In the genomic region with DNA sequence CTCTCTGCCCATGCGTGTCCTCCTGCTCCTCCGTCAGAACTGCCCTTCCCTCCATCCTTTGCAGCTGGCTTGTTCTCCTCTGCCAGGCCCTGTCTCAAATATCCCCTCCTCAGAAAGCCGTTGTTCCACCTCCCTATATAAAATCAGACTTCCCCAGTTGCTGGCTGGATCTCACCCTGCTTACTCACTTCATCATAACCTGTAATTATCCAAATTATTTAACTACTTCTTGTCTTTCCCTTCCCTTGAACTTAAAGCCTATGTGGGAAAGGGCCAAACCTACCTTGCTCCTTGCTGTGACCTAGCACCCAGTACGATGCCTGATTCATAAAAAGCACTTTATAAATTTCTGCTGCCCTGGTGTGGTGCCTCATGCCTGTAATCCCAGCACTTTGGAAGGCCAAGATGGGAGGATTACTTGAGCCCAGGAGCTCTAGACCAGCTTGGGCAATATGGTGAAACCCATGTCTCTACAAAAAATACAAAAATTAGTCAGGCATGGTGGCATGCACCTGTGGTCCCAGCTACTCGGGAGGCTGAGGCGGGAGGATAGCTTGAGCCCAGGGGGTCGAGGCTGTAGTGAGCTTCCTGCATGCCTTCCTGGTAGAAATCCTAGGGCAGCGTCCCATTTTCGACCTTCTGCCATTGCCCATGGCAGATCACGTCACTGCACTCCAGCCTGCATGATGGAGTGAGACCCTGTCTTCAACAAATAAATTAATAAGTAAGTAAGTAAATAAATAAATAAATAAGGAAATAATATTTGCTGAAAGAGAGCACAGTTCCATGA, we compare ENCODE assay signal across 23 cellular contexts. TPM values are rescaled to one million over a fixed set of nuclear protein-coding genes. Genes with fewer than 3 reads are reported as not detected.
DNase-seq lines count a peak whose midpoint lies in the region; ATAC-seq, FAIRE-seq and TF ChIP-seq lines count a peak whose summit lies in the region.
"Had no signal": no experiment of that assay in that cellular context is flagged by ENCODE, and none has a peak within 500 bp of the region (broad histone marks: within the 10 kb centered on the region; RNA-seq: fewer than 3 reads in every experiment).

No MANE protein-coding gene starts in this region.

- peak overlapping the region; percentile 59 for H3K14ac ChIP-seq in neuronal stem cell (ENCODE audit: low read length)

- FAIRE-seq in urothelium cell line (lab: Jason Lieb, UNC): peak; percentile 77
- FAIRE-seq: A549, G401.6, GM12892, H54 had no signal

- H3K36me3 Mint-ChIP-seq in endodermal cell (ENCODE audit: low read depth): no peaks in the 10 kb centered on the region
- H3K36me3 Mint-ChIP-seq in glutamatergic neuron (ENCODE audit: unreplicated experiment): peaks cover 22% of the 10 kb centered on the region
- H3K36me3 Mint-ChIP-seq in CD8-positive, alpha-beta T cell: no peaks in the 10 kb centered on the region
- H3K36me3 Mint-ChIP-seq: CD14-positive monocyte had no signal

- H3K27ac ChIP-seq in endodermal cell (ENCODE audit: low read depth, low read length) (no peak overlapping the region), neuronal stem cell (replicated peaks; ENCODE audit: low read length) (no peak overlapping the region)
- no peak overlapping the region for H3K27ac ChIP-seq in CD8-positive, alpha-beta T cell (ENCODE audit: low read depth, low read length)
- H3K27ac ChIP-seq: A549; BLaER1 treated with 17β-estradiol and CSF1 and Interleukin-3, amounts not matched to agents 10 nM and 100 nM had no signal

- H2BK12ac ChIP-seq in neuronal stem cell (ENCODE audit: low read length): no peak overlapping the region

- no peak overlapping the region for H3K18ac ChIP-seq in neuronal stem cell (ENCODE audit: low read length)

- no peak overlapping the region for H4K91ac ChIP-seq in neuronal stem cell (ENCODE audit: low read depth, low read length, poor library complexity)

- ATAC-seq in HG02852 (IDR thresholded peaks at IDR 0.05; ENCODE audit: unreplicated experiment): no peak
- ATAC-seq in CD8-positive, alpha-beta T cell: no peak
- ATAC-seq: A549 had no signal

- peaks cover 7% of the 10 kb centered on the region for H3K27me3 Mint-ChIP-seq in endodermal cell (ENCODE audit: insufficient read depth)
- peaks cover 4% of the 10 kb centered on the region for H3K27me3 Mint-ChIP-seq in glutamatergic neuron (ENCODE audit: unreplicated experiment)
- H3K27me3 Mint-ChIP-seq in CD8-positive, alpha-beta T cell (ENCODE audit: low read depth): no peaks in the 10 kb centered on the region

- no peak overlapping the region for H3K4me3 Mint-ChIP-seq in endodermal cell
- H3K4me3 Mint-ChIP-seq in glutamatergic neuron (ENCODE audit: unreplicated experiment): no peak overlapping the region
- H3K4me3 Mint-ChIP-seq in CD8-positive, alpha-beta T cell: no peak overlapping the region
- H3K4me3 Mint-ChIP-seq: CD14-positive monocyte; CD4-positive, alpha-beta T cell had no signal

- WGBS in endodermal cell (ENCODE audit: insufficient coverage in 1 of 2, insufficient read length in 1 of 2), 2 experiments: 87 to 97% methylated on average over 6 to 9 of the region's 10 CpGs
- no CpG with 5 or more reads among the region's 10 CpGs for WGBS in neuronal stem cell (ENCODE audit: extremely low coverage in 2 of 2, insufficient read length in 2 of 2, insufficient replicate concordance in 1 of 2), 2 donors

- no peaks in the 10 kb centered on the region for H3K79me1 ChIP-seq in neuronal stem cell (ENCODE audit: low read depth, low read length)

- H4K8ac ChIP-seq in neuronal stem cell (ENCODE audit: low read depth, low read length): no peak overlapping the region

- H3K27ac Mint-ChIP-seq in endodermal cell: no peak overlapping the region
- no peak overlapping the region for H3K27ac Mint-ChIP-seq in glutamatergic neuron (ENCODE audit: unreplicated experiment)
- H3K27ac Mint-ChIP-seq in CD8-positive, alpha-beta T cell: no peak overlapping the region
- H3K27ac Mint-ChIP-seq: CD14-positive monocyte; CD4-positive, alpha-beta T cell had no signal

- H3K36me3 ChIP-seq in endodermal cell (ENCODE audit: control insufficient read depth, insufficient read depth, low read length) (no peaks in the 10 kb centered on the region), neuronal stem cell (replicated peaks in 1 of 2; ENCODE audit: control insufficient read depth in 2 of 2, insufficient read depth in 2 of 2, low read length in 2 of 2) (no peaks in the 10 kb centered on the region)
- no peaks in the 10 kb centered on the region for H3K36me3 ChIP-seq in CD8-positive, alpha-beta T cell (ENCODE audit: insufficient read depth, low read length)
- H3K36me3 ChIP-seq: BE2C; BLaER1 treated with 17β-estradiol and CSF1 and Interleukin-3, amounts not matched to agents 10 nM and 100 nM had no signal

- no peaks in the 10 kb centered on the region for H3K9me3 ChIP-seq in endodermal cell (ENCODE audit: control insufficient read depth, low read length)
- no peaks in the 10 kb centered on the region for H3K9me3 ChIP-seq in neuronal stem cell (replicated peaks in 1 of 2; ENCODE audit: control insufficient read depth in 2 of 2, insufficient read depth in 1 of 2, low read depth in 1 of 2, low read length in 2 of 2)
- no peaks in the 10 kb centered on the region for H3K9me3 ChIP-seq in CD8-positive, alpha-beta T cell (ENCODE audit: low read length)
- H3K9me3 ChIP-seq: A549; BE2C; BLaER1 treated with 17β-estradiol and CSF1 and Interleukin-3, amounts not matched to agents 10 nM and 100 nM; HAP-1 had no signal

- no peak overlapping the region for H2BK15ac ChIP-seq in neuronal stem cell (ENCODE audit: low read length)

- H3K9me3 Mint-ChIP-seq in endodermal cell: no peaks in the 10 kb centered on the region
- H3K9me3 Mint-ChIP-seq in glutamatergic neuron (ENCODE audit: unreplicated experiment): peaks cover 5% of the 10 kb centered on the region
- H3K9me3 Mint-ChIP-seq in CD8-positive, alpha-beta T cell: no peaks in the 10 kb centered on the region
- H3K9me3 Mint-ChIP-seq: CD4-positive, alpha-beta T cell had no signal

- H3K4me3 ChIP-seq in endodermal cell (ENCODE audit: low read length): no peak overlapping the region
- H3K4me3 ChIP-seq in neuronal stem cell (ENCODE audit: low read length in 2 of 2): no peak overlapping the region
- H3K4me3 ChIP-seq in CD8-positive, alpha-beta T cell (ENCODE audit: low read depth, low read length): no peak overlapping the region
- H3K4me3 ChIP-seq: A549; BLaER1 treated with 17β-estradiol and CSF1 and Interleukin-3, amounts not matched to agents 10 nM and 100 nM; HAP-1 had no signal

- H3K27me3 ChIP-seq in endodermal cell (ENCODE audit: control insufficient read depth, insufficient read depth, low read length, poor library complexity, severe bottlenecking) (no peaks in the 10 kb centered on the region), neuronal stem cell (ENCODE audit: control insufficient read depth in 3 of 3, insufficient read depth in 3 of 3, low read depth in 1 of 3, low read length in 3 of 3) (no peaks in the 10 kb centered on the region)
- no peaks in the 10 kb centered on the region for H3K27me3 ChIP-seq in CD8-positive, alpha-beta T cell (ENCODE audit: insufficient read depth, low read length)
- H3K27me3 ChIP-seq: BE2C; BLaER1 treated with 17β-estradiol and CSF1 and Interleukin-3, amounts not matched to agents 10 nM and 100 nM had no signal

- H3K9ac ChIP-seq in endodermal cell (ENCODE audit: extremely low read depth, low read length, poor library complexity, severe bottlenecking) (no peak overlapping the region), neuronal stem cell (ENCODE audit: low read depth, low read length, poor library complexity) (no peak overlapping the region)
- H3K9ac ChIP-seq: BLaER1 treated with 17β-estradiol and CSF1 and Interleukin-3, amounts not matched to agents 10 nM and 100 nM had no signal

- H2AK5ac ChIP-seq in neuronal stem cell (ENCODE audit: low read depth, low read length): no peak overlapping the region

- H3K4me1 ChIP-seq in endodermal cell (ENCODE audit: control insufficient read depth, insufficient read depth, low read length): no peaks in the 10 kb centered on the region
- H3K4me1 ChIP-seq in neuronal stem cell (ENCODE audit: control insufficient read depth in 2 of 2, insufficient read depth in 1 of 2, low read depth in 1 of 2, low read length in 2 of 2): no peaks in the 10 kb centered on the region
- H3K4me1 ChIP-seq in CD8-positive, alpha-beta T cell (ENCODE audit: insufficient read depth, low read length): no peaks in the 10 kb centered on the region
- H3K4me1 ChIP-seq: A549; BE2C; BLaER1 treated with 17β-estradiol and CSF1 and Interleukin-3, amounts not matched to agents 10 nM and 100 nM; HAP-1 had no signal

- H3K4me1 Mint-ChIP-seq in endodermal cell (no peaks in the 10 kb centered on the region), glutamatergic neuron (ENCODE audit: low read depth, unreplicated experiment) (no peaks in the 10 kb centered on the region)
- H3K4me1 Mint-ChIP-seq in CD8-positive, alpha-beta T cell (ENCODE audit: low read depth): no peaks in the 10 kb centered on the region
- H3K4me1 Mint-ChIP-seq: CD14-positive monocyte had no signal

- TF ChIP-seq CTCF in endodermal cell (conservative IDR thresholded peaks at IDR 0.05) (no peak), glutamatergic neuron (IDR thresholded peaks at IDR 0.05; ENCODE audit: partially characterized antibody, unreplicated experiment) (no peak)
- no peak for TF ChIP-seq CTCF in CD8-positive, alpha-beta T cell (IDR thresholded peaks at IDR 0.05)

- no peak overlapping the region for H2BK120ac ChIP-seq in neuronal stem cell (ENCODE audit: low read depth, low read length)

- no peak overlapping the region for H3K4ac ChIP-seq in neuronal stem cell (ENCODE audit: low read length)

- H3K23ac ChIP-seq in neuronal stem cell (ENCODE audit: low read depth, low read length, poor library complexity): no peak overlapping the region

- H3K4me2 ChIP-seq in neuronal stem cell (ENCODE audit: insufficient read depth, low read length, poor library complexity, severe bottlenecking): no peak overlapping the region
- H3K4me2 ChIP-seq: A549; BLaER1 treated with 17β-estradiol and CSF1 and Interleukin-3, amounts not matched to agents 10 nM and 100 nM had no signal

- POLR2A ChIA-PET in CD8-positive, alpha-beta T cell (lab: Charles Lee): no interaction called here

- H2AFZ ChIP-seq in neuronal stem cell (ENCODE audit: low read length): no peak overlapping the region

- DNase-seq in activated CD8-positive, alpha-beta memory T cell treated with anti-CD3 and anti-CD28 coated beads, Interleukin-2, amount 50 U/mL, for 48 hours: peak; percentile 22
- DNase-seq in activated CD8-positive, alpha-beta memory T cell treated with anti-CD3 and anti-CD28 coated beads for 24 hours: no peak
- DNase-seq in endodermal cell (peak; percentile 11), neuronal stem cell (ENCODE audit: low spot score) (no peak), urothelium cell line (ENCODE audit: low spot score) (no peak), glutamatergic neuron (no peak)
- DNase-seq in CD8-positive, alpha-beta T cell: no peak
- DNase-seq: 8988T; ACHN; AML-193; BE2C; CD4-positive, alpha-beta T cell; COR-L47; DND-41; GOT3 had no signal

- CTCF ChIA-PET in CD8-positive, alpha-beta T cell (lab: Charles Lee): no interaction called here

- intact Hi-C loops in CD8-positive, alpha-beta T cell (cut with DNase I, micrococcal nuclease): no loop called here

- H2BK5ac ChIP-seq in neuronal stem cell (ENCODE audit: low read length): no peak overlapping the region

RNA-seq across cellular contexts. Expression of a gene that starts 39.5 kb away (rescaled TPM):
- total RNA-seq in endodermal cell: not detected
- polyA plus RNA-seq in endodermal cell (2013, experiment 1 of 2): 5.0 TPM
- polyA plus RNA-seq in endodermal cell (2013, experiment 2 of 2): 4.8 TPM
- polyA plus RNA-seq in neuronal stem cell (2013, experiment 1 of 2): 0.35 TPM
- polyA plus RNA-seq in neuronal stem cell (2013, experiment 2 of 2): 0.44 TPM
- 24.9 TPM for total RNA-seq in glutamatergic neuron (ENCODE audit: unreplicated experiment)
- not detected for total RNA-seq in CD8-positive, alpha-beta T cell
- total RNA-seq: CD4-positive, alpha-beta T cell had no signal
- polyA plus RNA-seq: A549, CD14-positive monocyte had no signal

Comparison
In these comparisons a context has a peak if more than half of its experiments do, and no peak if none do; other contexts are left out.
1. DNase-seq: peak in activated CD8-positive, alpha-beta memory T cell treated with anti-CD3 and anti-CD28 coated beads, Interleukin-2, amount 50 U/mL, for 48 hours (single experiment) and endodermal cell (single experiment); none in activated CD8-positive, alpha-beta memory T cell treated with anti-CD3 and anti-CD28 coated beads for 24 hours (single experiment), neuronal stem cell (single experiment), urothelium cell line (single experiment), glutamatergic neuron (single experiment) and CD8-positive, alpha-beta T cell (0 of 7).
2. RNA of a gene that starts 39.5 kb away (total RNA-seq): 24.9 TPM in glutamatergic neuron (single experiment); not detected in CD8-positive, alpha-beta T cell and not detected in endodermal cell; every median in the first group is over 10 times any median in the second.